In the genomic region with DNA sequence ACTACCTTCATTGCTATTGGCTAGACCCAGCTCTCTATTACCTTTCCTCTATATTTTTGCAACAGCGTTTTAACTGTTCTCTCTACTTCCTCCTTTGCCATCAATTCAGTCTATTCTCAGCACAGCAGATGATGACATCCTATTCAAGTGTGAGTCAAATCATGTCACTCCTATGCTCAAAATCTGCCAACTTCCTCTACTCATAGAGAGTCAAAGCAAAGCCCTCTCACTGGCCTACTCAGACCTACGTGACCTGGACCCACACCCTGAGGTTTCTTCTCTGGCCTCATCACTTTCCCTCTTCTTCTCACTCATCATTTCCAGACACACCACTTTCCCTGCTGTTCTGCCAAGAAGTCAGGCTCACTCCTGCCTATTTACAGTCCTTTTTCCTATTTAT, we compare ENCODE assay signal across 10 cellular contexts.
A peak's percentile ranks its signal among the peaks of the same experiment; 100 is the strongest.
DNase-seq lines count a peak whose midpoint lies in the region; ATAC-seq, FAIRE-seq and TF ChIP-seq lines count a peak whose summit lies in the region.
"Had no signal": no experiment of that assay in that cellular context is flagged by ENCODE, and none has a peak within 500 bp of the region (broad histone marks: within the 10 kb centered on the region; RNA-seq: fewer than 3 reads in every experiment).

No MANE protein-coding gene starts in this region.

- CTCF ChIA-PET in HEK293 (lab: Yijun Ruan, JAX) (interaction anchor here (0.7 kb wide), 1 partner anchor 138 kb away, joined by 3 read pairs; no protein-coding TSS in a partner anchor), PC-9 (lab: Charles Lee) (no interaction called here)

- no TSS peak for BruUV-seq in PC-9 (replicated peaks; lab: Mats Ljungman, UMichigan)

- no peak for FAIRE-seq in GM19239 (lab: Jason Lieb, UNC)

- no peaks in the 10 kb centered on the region for H3K36me3 Mint-ChIP-seq in immature natural killer cell
- H3K36me3 Mint-ChIP-seq: natural killer cell treated with Interleukin-12 subunit alpha and Interleukin-12 subunit beta and Interleukin-15 and Interleukin-18, amount 100 ng/mL, for 72 hours had no signal

- peaks cover 0 to 6% (median 0%) of the 10 kb centered on the region in 6 donors for H3K9me3 Mint-ChIP-seq in immature natural killer cell
- H3K9me3 Mint-ChIP-seq: natural killer cell treated with Interleukin-12 subunit alpha and Interleukin-12 subunit beta and Interleukin-15 and Interleukin-18, amount 100 ng/mL, for 72 hours had no signal

- no peak overlapping the region for H3K27ac ChIP-seq in HEK293 (ENCODE audit: extremely low read depth, low read depth, low read length)
- peak overlapping the region; percentile 62 for H3K27ac ChIP-seq in PC-9
- H3K27ac ChIP-seq in lower lobe of right lung: no peak overlapping the region

- H3K27me3 ChIP-seq in PC-9 (ENCODE audit: insufficient read depth, low read depth) (no peaks in the 10 kb centered on the region), lower lobe of right lung (ENCODE audit: low read depth) (no peaks in the 10 kb centered on the region)

- H3K9me3 ChIP-seq in HEK293 (ENCODE audit: control insufficient read depth, insufficient read depth, low read depth, low read length) (no peaks in the 10 kb centered on the region), PC-9 (ENCODE audit: insufficient read depth, low read depth) (no peaks in the 10 kb centered on the region), lower lobe of right lung (no peaks in the 10 kb centered on the region)

- TF ChIP-seq CTCF in GM12865 (IDR thresholded peaks at IDR 0.05; ENCODE audit: insufficient read depth, low read depth, low read length, missing control alignments): no peak
- no peak for TF ChIP-seq CTCF in HEK293 (tag by site-specific recombination; IDR thresholded peaks at IDR 0.05)
- no peak for TF ChIP-seq CTCF in PC-9 (conservative IDR thresholded peaks at IDR 0.05)
- TF ChIP-seq CTCF in lower lobe of right lung (IDR thresholded peaks at IDR 0.05): no peak

- H3K4me3 ChIP-seq in GM12865 (ENCODE audit: low read depth, low read length) (no peak overlapping the region), HEK293 (ENCODE audit: low read depth, low read length) (no peak overlapping the region), PC-9 (no peak overlapping the region), lower lobe of right lung (no peak overlapping the region)

- H3K27me3 Mint-ChIP-seq in immature natural killer cell (ENCODE audit: low read depth in 3 of 3): peaks cover 2 to 3% (median 2%) of the 10 kb centered on the region in 3 donors

- H3K4me3 Mint-ChIP-seq in immature natural killer cell: no peak overlapping the region
- H3K4me3 Mint-ChIP-seq: natural killer cell treated with Interleukin-12 subunit alpha and Interleukin-12 subunit beta and Interleukin-15 and Interleukin-18, amount 100 ng/mL, for 72 hours had no signal

- no peaks in the 10 kb centered on the region for H4K20me1 ChIP-seq in PC-9 (ENCODE audit: insufficient read depth)

- no peaks in the 10 kb centered on the region for H3K4me1 Mint-ChIP-seq in immature natural killer cell

- peak; percentile 71 for DNase-seq in GM12865 (ENCODE audit: low read depth)
- DNase-seq in PC-9: peak in 1 of 2 experiments; percentile 75
- no peak for DNase-seq in lower lobe of right lung
- DNase-seq in central memory CD4-positive, alpha-beta T cell: no peak
- DNase-seq in immature natural killer cell: no peak
- no peak for DNase-seq in putamen (ENCODE audit: low spot score)
- no peak for DNase-seq in GM19239 (ENCODE audit: insufficient read length, low spot score)
- DNase-seq: aorta had no signal

- H3F3A ChIP-seq in PC-9 (ENCODE audit: insufficient read depth, low read depth): peaks cover 1% of the 10 kb centered on the region; the same call in 1 of the 2 replicates

- intact Hi-C loops in PC-9 (cut with micrococcal nuclease; ENCODE audit: unreplicated experiment): no loop called here
- intact Hi-C loops in lower lobe of right lung (cut with DNase I): no loop called here

- H3K79me2 ChIP-seq in PC-9 (ENCODE audit: low read depth): no peaks in the 10 kb centered on the region

- peak; percentile 26 to 59 for ATAC-seq in lower lobe of right lung

- POLR2A ChIA-PET in HEK293 (lab: Yijun Ruan, JAX) (no interaction called here), PC-9 (lab: Charles Lee; ENCODE audit: unreplicated experiment) (interaction anchor here (0.6 kb wide), 1 partner anchor 568 kb away, joined by 3 read pairs; no protein-coding TSS in a partner anchor)

- H2AFZ ChIP-seq in PC-9: no peak overlapping the region

- H3K4me1 ChIP-seq in HEK293 (ENCODE audit: control insufficient read depth, insufficient read depth, low read length) (no peaks in the 10 kb centered on the region), PC-9 (replicated peaks; ENCODE audit: insufficient read depth) (peaks cover 23% of the 10 kb centered on the region), lower lobe of right lung (no peaks in the 10 kb centered on the region)

- 0 out of 2 replicates have a peak overlapping the region, but pooled peaks have one; percentile 8 for H3K4me2 ChIP-seq in PC-9

- H3K27ac Mint-ChIP-seq in immature natural killer cell: no peak overlapping the region
- H3K27ac Mint-ChIP-seq: natural killer cell treated with Interleukin-12 subunit alpha and Interleukin-12 subunit beta and Interleukin-15 and Interleukin-18, amount 100 ng/mL, for 72 hours had no signal

- no peaks in the 10 kb centered on the region for H3K9me2 ChIP-seq in PC-9 (ENCODE audit: insufficient read depth)

- H3K36me3 ChIP-seq in HEK293 (ENCODE audit: control insufficient read depth in 2 of 2, insufficient read depth in 1 of 2, low read length in 2 of 2) (no peaks in the 10 kb centered on the region), PC-9 (ENCODE audit: low read depth) (no peaks in the 10 kb centered on the region), lower lobe of right lung (no peaks in the 10 kb centered on the region)

TF ChIP-seq in HEK293, 187 proteins besides CTCF, POLR2A, EP300 and RAD21:
- TF ChIP-seq ZBTB1 (tag by site-specific recombination; IDR thresholded peaks at IDR 0.05) (no peak), ZBTB20 (tag by site-specific recombination; IDR thresholded peaks at IDR 0.05) (no peak), ZNF843 (tag by site-specific recombination; IDR thresholded peaks at IDR 0.05) (no peak), PRDM1 (tag by site-specific recombination; IDR thresholded peaks at IDR 0.05) (0 out of 2 replicates have a peak, but pooled peaks have one; percentile 52)
- TF ChIP-seq, protein P1, sequence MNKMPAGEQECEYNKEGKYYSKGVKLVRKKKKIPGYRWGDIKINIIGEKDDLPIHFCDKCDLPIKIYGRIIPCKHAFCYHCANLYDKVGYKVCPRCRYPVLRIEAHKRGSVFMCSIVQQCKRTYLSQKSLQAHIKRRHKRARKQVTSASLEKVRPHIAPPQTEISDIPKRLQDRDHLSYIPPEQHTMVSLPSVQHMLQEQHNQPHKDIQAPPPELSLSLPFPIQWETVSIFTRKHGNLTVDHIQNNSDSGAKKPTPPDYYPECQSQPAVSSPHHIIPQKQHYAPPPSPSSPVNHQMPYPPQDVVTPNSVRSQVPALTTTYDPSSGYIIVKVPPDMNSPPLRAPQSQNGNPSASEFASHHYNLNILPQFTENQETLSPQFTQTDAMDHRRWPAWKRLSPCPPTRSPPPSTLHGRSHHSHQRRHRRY (tag by site-specific recombination; IDR thresholded peaks at IDR 0.05): no peak
